8 cellular contexts compared by ENCODE assay signal in the genomic region with DNA sequence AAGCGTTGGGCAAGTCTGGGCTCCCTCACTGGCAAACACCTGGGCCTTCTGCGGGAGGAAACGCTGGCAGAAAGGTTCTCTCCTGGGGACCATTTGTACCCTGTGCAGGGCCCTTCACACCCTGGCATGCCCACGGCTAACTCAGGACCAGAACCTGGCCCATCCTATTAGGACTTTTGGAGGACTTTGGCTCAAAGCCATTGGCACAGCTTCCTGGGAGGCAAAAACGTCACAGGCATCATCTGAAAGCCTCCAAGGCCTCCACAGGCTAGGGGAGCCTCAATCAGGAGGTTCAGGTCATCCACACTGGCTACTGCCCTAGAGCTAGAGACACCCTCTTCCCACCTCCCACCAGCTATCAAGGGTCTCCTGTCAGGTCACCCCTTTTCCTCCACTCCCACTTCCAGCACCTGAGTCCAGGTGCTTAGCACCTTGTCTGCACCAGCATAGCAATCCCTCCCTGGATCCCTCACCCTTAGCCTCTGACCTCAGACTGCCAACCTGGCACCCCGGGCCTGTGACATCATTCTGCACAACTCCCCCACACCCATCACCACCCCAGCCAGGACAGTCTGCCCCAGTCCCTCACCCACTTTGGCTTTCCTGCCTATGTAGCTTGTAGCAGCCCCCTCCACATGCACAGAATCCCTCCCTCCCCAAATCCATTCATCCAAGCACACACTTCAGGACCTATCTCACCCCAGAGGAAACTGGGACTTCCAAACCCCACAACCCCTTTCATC. TPM values are rescaled to one million over a fixed set of nuclear protein-coding genes. Genes with fewer than 3 reads are reported as not detected.
DNase-seq lines count a peak whose midpoint lies in the region; ATAC-seq and TF ChIP-seq lines count a peak whose summit lies in the region.

No MANE protein-coding gene starts in this region.

- peaks cover 32% of the 10 kb centered on the region for H3K27me3 Mint-ChIP-seq in dendritic cell treated with granulocyte-macrophage colony-stimulating factor and Interleukin-4, amounts not matched to agents 40 ng/mL and 50 ng/mL, for 4 days
- H3K27me3 Mint-ChIP-seq in naive B cell: peaks cover 7 to 24% (median 21%) of the 10 kb centered on the region in 3 donors

- peak overlapping the region; percentile 63 for H3K4me3 ChIP-seq in LNCaP clone FGC (ENCODE audit: low read depth, low read length)

- TF ChIP-seq CTCF in LNCaP clone FGC (IDR thresholded peaks at IDR 0.05; ENCODE audit: control insufficient read depth, extremely low read depth, insufficient read depth): no peak

- peak overlapping the region; percentile 73 for H3K4me3 Mint-ChIP-seq in dendritic cell treated with granulocyte-macrophage colony-stimulating factor and Interleukin-4, amounts not matched to agents 40 ng/mL and 50 ng/mL, for 4 days
- H3K4me3 Mint-ChIP-seq in naive B cell: peak overlapping the region; percentile 79 to 92 (median 86)

- H3K4me1 Mint-ChIP-seq in dendritic cell treated with granulocyte-macrophage colony-stimulating factor and Interleukin-4, amounts not matched to agents 40 ng/mL and 50 ng/mL, for 4 days (ENCODE audit: low read depth): peaks cover 13% of the 10 kb centered on the region
- peaks cover 10 to 22% (median 12%) of the 10 kb centered on the region in 3 donors for H3K4me1 Mint-ChIP-seq in naive B cell

- peaks cover 33% of the 10 kb centered on the region for H3K36me3 Mint-ChIP-seq in dendritic cell treated with granulocyte-macrophage colony-stimulating factor and Interleukin-4, amounts not matched to agents 40 ng/mL and 50 ng/mL, for 4 days (ENCODE audit: low read depth)
- H3K36me3 Mint-ChIP-seq in naive B cell: no peaks in the 10 kb centered on the region

- intact Hi-C loops in dendritic cell treated with granulocyte-macrophage colony-stimulating factor and Interleukin-4, amounts not matched to agents 40 ng/mL and 50 ng/mL, for 4 days (cut with micrococcal nuclease): no loop called here

- H3K9me3 Mint-ChIP-seq in dendritic cell treated with granulocyte-macrophage colony-stimulating factor and Interleukin-4, amounts not matched to agents 40 ng/mL and 50 ng/mL, for 4 days: no peaks in the 10 kb centered on the region
- H3K9me3 Mint-ChIP-seq in naive B cell: no peaks in the 10 kb centered on the region

- ATAC-seq in naive B cell (ENCODE audit: low read depth in 2 of 2): no peak
- no peak for ATAC-seq in GM19324 (IDR thresholded peaks at IDR 0.05; ENCODE audit: low FRiP score, unreplicated experiment)

- DNase-seq in 8988T (peak; percentile 37), LNCaP clone FGC (ENCODE audit: low read depth) (no peak), naive B cell (no peak), cerebellar nuclear complex (lab: John Stamatoyannopoulos, UW) (no peak), NCI-H2227 (lab: John Stamatoyannopoulos, UW; ENCODE audit: unreplicated experiment) (no peak), GM03348 (ENCODE audit: low spot score) (no peak)

- H3K27ac Mint-ChIP-seq in dendritic cell treated with granulocyte-macrophage colony-stimulating factor and Interleukin-4, amounts not matched to agents 40 ng/mL and 50 ng/mL, for 4 days: peak overlapping the region; percentile 50
- peak overlapping the region in 4 of 6 donors; percentile 27 to 82 (median 67) for H3K27ac Mint-ChIP-seq in naive B cell

RNA-seq across cellular contexts. Expression of gene PLXNB1, which starts 0.6 kb away (rescaled TPM):
- under 1 TPM in 2 of 6 donors, not detected in 4; 0.03 to 0.37 TPM for polyA plus RNA-seq in naive B cell (ENCODE audit: low read depth in 6 of 6)

RNA-seq across cellular contexts. Expression of gene CCDC51, which starts 9.4 kb away (rescaled TPM):
- polyA plus RNA-seq in naive B cell (ENCODE audit: low read depth in 6 of 6): 10 to 100 TPM in 3 of 6 donors, 1 to 10 TPM in 3; 4.1 to 14.8 (median 9.5) TPM

RNA-seq across cellular contexts. Expression of gene TMA7, which starts 9.5 kb away (rescaled TPM):
- 100 to 1,000 TPM; 433 to 593 (median 531) TPM for polyA plus RNA-seq in naive B cell (ENCODE audit: low read depth in 6 of 6)

RNA-seq across cellular contexts. Expression of gene ATRIP, which starts 16.0 kb away (rescaled TPM):
- 10 to 100 TPM in 1 of 6 donors, 1 to 10 TPM in 5; 7.4 to 11.9 (median 7.7) TPM for polyA plus RNA-seq in naive B cell (ENCODE audit: low read depth in 6 of 6)

RNA-seq across cellular contexts. Expression of gene FBXW12, which starts 58.5 kb away (rescaled TPM):
- not detected for polyA plus RNA-seq in naive B cell (ENCODE audit: low read depth in 6 of 6)
